ENCODE assay signal across 8 cellular contexts in the genomic region with DNA sequence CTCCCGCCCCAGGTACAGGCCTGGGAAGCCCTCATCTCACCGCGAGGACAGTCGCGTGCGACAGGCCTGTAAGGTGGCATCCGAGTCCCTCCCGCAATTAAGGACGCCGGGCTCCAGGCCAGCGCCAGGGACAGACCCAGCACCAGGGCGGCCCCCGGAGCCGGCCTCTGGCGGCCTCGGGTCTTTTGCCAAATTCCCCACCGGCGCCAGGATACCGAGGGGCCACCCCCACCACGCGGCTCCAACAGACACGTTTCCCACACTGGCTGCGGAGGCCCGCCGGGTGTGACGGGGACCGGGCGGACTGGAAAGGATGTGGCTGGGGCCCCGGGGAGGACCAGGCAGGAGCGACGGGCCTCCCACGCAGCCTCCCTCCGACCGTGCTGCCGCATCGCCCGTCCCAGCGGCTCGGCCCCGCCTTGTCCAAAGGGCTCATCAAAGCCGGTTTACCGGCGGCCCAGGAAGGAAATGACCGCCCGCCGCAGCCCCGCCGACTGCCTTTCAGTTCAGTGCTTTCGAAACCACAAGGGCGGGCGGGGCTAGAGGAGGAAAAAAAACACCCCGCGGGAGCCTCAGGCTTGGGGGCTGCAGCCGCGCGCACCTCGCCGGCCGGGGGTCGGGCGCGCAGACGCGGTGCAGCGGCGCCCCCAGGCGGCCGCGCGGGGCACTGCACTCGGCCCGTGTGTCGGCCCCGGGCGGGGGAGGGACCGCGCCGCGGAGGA. TPM values are rescaled to one million over a fixed set of nuclear protein-coding genes. Genes with fewer than 3 reads are reported as not detected.
DNase-seq lines count a peak whose midpoint lies in the region; ATAC-seq, FAIRE-seq and TF ChIP-seq lines count a peak whose summit lies in the region.

No MANE protein-coding gene starts in this region.

- H3K4me3 ChIP-seq in epithelial cell of esophagus (ENCODE audit: low read length), result peak overlapping the region; percentile 49

- FAIRE-seq in D721Med (lab: Jason Lieb, UNC) (no peak), HTR-8/SVneo (lab: Jason Lieb, UNC) (no peak)

- peak; percentile 56 for ATAC-seq in GM21367 (IDR thresholded peaks at IDR 0.05; ENCODE audit: unreplicated experiment)

- TF ChIP-seq CTCF in D721Med (IDR thresholded peaks at IDR 0.05; ENCODE audit: insufficient read depth, missing control alignments) (peak; percentile 60), epithelial cell of esophagus (IDR thresholded peaks at IDR 0.05; ENCODE audit: insufficient read depth, low read depth, low read length, missing control alignments) (peak; percentile 19)

- DNase-seq in D721Med (ENCODE audit: insufficient read length, low spot score), result peak; percentile 92
- peak; percentile 95 for DNase-seq in HTR-8/SVneo (ENCODE audit: insufficient read length, low spot score)
- DNase-seq in NOMO-1 treated with DMSO at 0.1 percent for 48 hours (lab: John Stamatoyannopoulos, UW; ENCODE audit: unreplicated experiment), result peak; percentile 98
- DNase-seq in activated CD8-positive, alpha-beta memory T cell treated with anti-CD3 and anti-CD28 coated beads, Interleukin-2, amount 50 U/mL, for 48 hours, result peak; percentile 96
- peak; percentile 83 for DNase-seq in epithelial cell of esophagus (ENCODE audit: low read depth)
- DNase-seq in mucosa of gallbladder (ENCODE audit: low spot score), result peak; percentile 91
- peak; percentile 90 for DNase-seq in stimulated activated CD8-positive, alpha-beta memory T cell treated with anti-CD3 and anti-CD28 coated beads, Interleukin-4, amount 100 ng/mL, for 24 hours (ENCODE audit: low read depth)

RNA-seq across cellular contexts. Expression of gene XXYLT1, which starts 11.2 kb away (rescaled TPM):
- total RNA-seq in mucosa of gallbladder, result 8.8 TPM

Comparison
In these comparisons a context has a peak if more than half of its experiments do, and no peak if none do; other contexts are left out.
1. Peak in every context shown above with its lines: DNase-seq, ATAC-seq and H3K4me3 ChIP-seq.